15 cellular contexts compared by ENCODE assay signal in the genomic region with DNA sequence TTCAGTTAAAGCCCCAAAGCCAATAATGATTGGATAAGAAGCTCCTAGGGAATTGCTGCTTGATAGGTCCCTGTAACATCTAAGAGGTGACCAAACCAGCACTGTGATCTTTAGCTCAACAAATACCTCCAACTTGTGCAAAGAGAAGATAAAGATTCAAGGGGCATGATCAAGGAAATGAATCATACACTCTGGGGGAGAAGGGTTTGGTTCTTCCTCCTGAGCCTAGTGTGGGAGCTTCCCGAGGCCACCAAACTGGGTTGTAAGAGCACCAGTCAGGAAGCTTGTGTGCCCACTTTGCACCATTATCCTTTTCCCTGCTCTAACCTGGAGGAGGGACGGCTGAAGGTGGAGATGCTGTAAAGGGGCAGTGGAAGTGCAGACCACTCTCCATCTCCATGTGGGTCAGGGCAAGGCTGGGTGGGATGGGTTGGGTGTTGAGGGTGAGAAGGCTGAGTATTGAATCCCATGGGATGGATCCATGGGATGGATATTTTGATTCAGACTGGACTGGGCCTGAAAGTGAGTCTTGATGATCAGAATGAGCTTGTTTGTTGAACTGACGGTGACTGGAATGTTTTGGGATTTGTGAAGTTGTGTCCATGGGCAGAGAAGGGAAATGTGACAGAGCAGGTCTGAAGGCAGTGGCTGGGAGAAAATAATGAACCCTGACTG. TPM values are rescaled to one million over a fixed set of nuclear protein-coding genes. Genes with fewer than 3 reads are reported as not detected.
DNase-seq lines count a peak whose midpoint lies in the region; ATAC-seq, FAIRE-seq and TF ChIP-seq lines count a peak whose summit lies in the region.
"Had no signal": no experiment of that assay in that cellular context is flagged by ENCODE, and none has a peak within 500 bp of the region (broad histone marks: within the 10 kb centered on the region; RNA-seq: fewer than 3 reads in every experiment).

No MANE protein-coding gene starts in this region.

- peaks cover 37% of the 10 kb centered on the region for H3K4me1 ChIP-seq in astrocyte (ENCODE audit: insufficient read depth, low read length)
- H3K4me1 ChIP-seq: prostate gland had no signal

- no peak overlapping the region for H2AFZ ChIP-seq in astrocyte (ENCODE audit: low read depth, low read length)

- H3K4me3 Mint-ChIP-seq in astrocyte (ENCODE audit: unreplicated experiment) (no peak overlapping the region), nephron (no peak overlapping the region)
- H3K4me3 Mint-ChIP-seq: stimulated activated naive B cell treated with anti-CD40 and anti-IgM and Interleukin-4, amounts not matched to agents 10 μg/mL and 1 μg/mL and 100 μg/mL, for 72 hours had no signal

- FAIRE-seq in astrocyte (lab: Jason Lieb, UNC), result no peak

- H3K27ac Mint-ChIP-seq in activated naive CD4-positive, alpha-beta T cell treated with anti-CD3 and anti-CD28 coated beads, Interleukin-2, amount 50 U/mL, for 72 hours, result peak overlapping the region; percentile 24 to 87
- H3K27ac Mint-ChIP-seq in astrocyte (ENCODE audit: unreplicated experiment) (no peak overlapping the region), nephron (peak overlapping the region; percentile 78 to 88 (median 80))

- H3K4me1 Mint-ChIP-seq in astrocyte (ENCODE audit: low read depth, unreplicated experiment) (peaks cover 49% of the 10 kb centered on the region), nephron (peaks cover 60% of the 10 kb centered on the region)

- H4K20me1 ChIP-seq in astrocyte (ENCODE audit: insufficient read depth, low read length), result no peaks in the 10 kb centered on the region

- ATAC-seq in activated naive CD4-positive, alpha-beta T cell treated with anti-CD3 and anti-CD28 coated beads, Interleukin-2, amount 50 U/mL, for 72 hours, result no peak
- ATAC-seq in HG03571 (IDR thresholded peaks at IDR 0.05; ENCODE audit: unreplicated experiment) (no peak), GM19351 (IDR thresholded peaks at IDR 0.05; ENCODE audit: unreplicated experiment) (no peak)
- ATAC-seq: stimulated activated naive B cell treated with anti-CD40 and anti-IgM and Interleukin-4, amounts not matched to agents 10 μg/mL and 1 μg/mL and 100 μg/mL, for 72 hours had no signal

- no peaks in the 10 kb centered on the region for H3K79me2 ChIP-seq in astrocyte (ENCODE audit: insufficient read depth, low read length)

- H3K4me2 ChIP-seq in astrocyte (ENCODE audit: low read length), result peak overlapping the region; percentile 0

- peaks cover 5 to 18% of the 10 kb centered on the region in 2 donors for H3K9me3 Mint-ChIP-seq in activated naive CD4-positive, alpha-beta T cell treated with anti-CD3 and anti-CD28 coated beads, Interleukin-2, amount 50 U/mL, for 72 hours
- H3K9me3 Mint-ChIP-seq in astrocyte (ENCODE audit: unreplicated experiment) (peaks cover 7% of the 10 kb centered on the region), nephron (peaks cover 9% of the 10 kb centered on the region)

- no peaks in the 10 kb centered on the region for H3K27me3 Mint-ChIP-seq in astrocyte (ENCODE audit: low read depth, unreplicated experiment)
- no peaks in the 10 kb centered on the region for H3K27me3 Mint-ChIP-seq in nephron (ENCODE audit: low read depth)
- H3K27me3 Mint-ChIP-seq: stimulated activated naive B cell treated with anti-CD40 and anti-IgM and Interleukin-4, amounts not matched to agents 10 μg/mL and 1 μg/mL and 100 μg/mL, for 72 hours had no signal

- H3K36me3 ChIP-seq in astrocyte (ENCODE audit: insufficient read depth, low read length) (no peaks in the 10 kb centered on the region), WERI-Rb-1 (no peaks in the 10 kb centered on the region)
- H3K36me3 ChIP-seq: esophagus squamous epithelium, prostate gland had no signal

- no peak overlapping the region for H3K9ac ChIP-seq in astrocyte (ENCODE audit: low read length)

- H3K36me3 Mint-ChIP-seq in activated naive CD4-positive, alpha-beta T cell treated with anti-CD3 and anti-CD28 coated beads, Interleukin-2, amount 50 U/mL, for 72 hours, result peaks cover 12 to 25% of the 10 kb centered on the region in 2 donors
- H3K36me3 Mint-ChIP-seq in astrocyte (ENCODE audit: low read depth, unreplicated experiment) (peaks cover 2% of the 10 kb centered on the region), nephron (ENCODE audit: low read depth) (peaks cover 6% of the 10 kb centered on the region)

- H3K27me3 ChIP-seq in astrocyte (ENCODE audit: insufficient read depth, low read length) (no peaks in the 10 kb centered on the region), WERI-Rb-1 (ENCODE audit: insufficient read depth, low read depth, severe bottlenecking) (peaks cover 9% of the 10 kb centered on the region)
- H3K27me3 ChIP-seq: esophagus squamous epithelium had no signal

- TF ChIP-seq CTCF in NB4 (IDR thresholded peaks at IDR 0.05; ENCODE audit: low read depth, low read length) (no peak), astrocyte (IDR thresholded peaks at IDR 0.05; ENCODE audit: insufficient read depth, low read depth, low read length) (no peak), nephron (IDR thresholded peaks at IDR 0.05; ENCODE audit: unreplicated experiment in 3 of 3) (no peak), WERI-Rb-1 (IDR thresholded peaks at IDR 0.05; ENCODE audit: low read depth, low read length) (no peak)

- TF ChIP-seq POLR2A in NB4 (IDR thresholded peaks at IDR 0.05; ENCODE audit: extremely low read depth, insufficient read length), result no peak

- H3K27ac ChIP-seq in astrocyte (ENCODE audit: low read depth, low read length) (no peak overlapping the region), WERI-Rb-1 (no peak overlapping the region)
- H3K27ac ChIP-seq: esophagus squamous epithelium, prostate gland had no signal

- DNase-seq in activated naive CD4-positive, alpha-beta T cell treated with anti-CD3 and anti-CD28 coated beads, Interleukin-2, amount 50 U/mL, for 72 hours (ENCODE audit: low spot score in 2 of 2), result no peak
- DNase-seq in activated naive CD4-positive, alpha-beta T cell treated with Interleukin-2 at 50 U/mL for 16 hours, result no peak
- DNase-seq in NB4 (ENCODE audit: low read depth) (peak; percentile 90), astrocyte (ENCODE audit: low read depth) (peak; percentile 31), WERI-Rb-1 (no peak)
- DNase-seq: activated CD4-positive, CD25-positive, alpha-beta regulatory T cell; activated effector memory CD4-positive, alpha-beta T cell treated with Interleukin-2 at 50 U/mL for 16 hours; esophagus squamous epithelium; NCI-H1048; NCI-H446; stimulated activated naive B cell treated with anti-CD40 and anti-IgM and Interleukin-4, amounts not matched to agents 10 μg/mL and 1 μg/mL and 100 μg/mL, for 72 hours had no signal

- H3K9me3 ChIP-seq in astrocyte (ENCODE audit: insufficient read depth, low read depth, low read length) (no peaks in the 10 kb centered on the region), WERI-Rb-1 (ENCODE audit: severe bottlenecking) (peaks cover 3% of the 10 kb centered on the region)
- H3K9me3 ChIP-seq: esophagus squamous epithelium, prostate gland had no signal

- H3K4me3 ChIP-seq in NB4 (ENCODE audit: low read depth, low read length), result no peak overlapping the region
- no peak overlapping the region for H3K4me3 ChIP-seq in astrocyte (ENCODE audit: insufficient read depth, low read depth, low read length)
- no peak overlapping the region for H3K4me3 ChIP-seq in WERI-Rb-1 (ENCODE audit: low read depth, low read length)
- H3K4me3 ChIP-seq: esophagus squamous epithelium, prostate gland had no signal

RNA-seq across cellular contexts. Expression of a gene that starts 49.1 kb away (rescaled TPM):
- 1 to 10 TPM; 1.9 to 8.0 TPM for total RNA-seq in activated naive CD4-positive, alpha-beta T cell treated with anti-CD3 and anti-CD28 coated beads, Interleukin-2, amount 50 U/mL, for 72 hours
- 11.8 and 13.4 TPM in 2 replicates for total RNA-seq in astrocyte

Comparison
In these comparisons a context has a peak if more than half of its experiments do, and no peak if none do; other contexts are left out.
1. DNase-seq: peak in NB4 (single experiment) and astrocyte (single experiment); none in activated naive CD4-positive, alpha-beta T cell treated with anti-CD3 and anti-CD28 coated beads, Interleukin-2, amount 50 U/mL, for 72 hours (0 of 2), activated naive CD4-positive, alpha-beta T cell treated with Interleukin-2 at 50 U/mL for 16 hours (single experiment) and WERI-Rb-1 (single experiment).